Comparison of ENCODE assay signal across 10 cellular contexts in the genomic region with DNA sequence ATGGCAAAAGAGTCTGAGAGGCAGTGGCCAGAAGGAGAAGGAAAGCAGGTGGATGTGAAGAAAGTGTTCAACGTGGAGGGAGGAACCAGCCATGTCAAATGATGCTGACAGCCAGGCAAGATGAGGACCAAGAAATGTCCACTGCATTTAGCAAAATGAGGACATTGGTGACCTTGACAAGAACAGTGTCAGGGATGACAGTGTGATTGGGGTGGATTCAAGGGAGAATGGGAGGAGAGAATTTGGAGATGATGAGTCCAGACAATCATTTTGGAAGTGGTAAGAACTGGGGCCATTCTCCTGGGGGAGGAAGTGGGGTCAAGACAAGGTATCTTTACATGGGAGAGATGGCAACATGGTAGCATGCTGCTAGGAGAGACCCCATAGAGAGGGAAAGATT. TPM values are rescaled to one million over a fixed set of nuclear protein-coding genes. Genes with fewer than 3 reads are reported as not detected.
"Had no signal": no experiment of that assay in that cellular context is flagged by ENCODE, and none has a peak within 500 bp of the region (broad histone marks: within the 10 kb centered on the region; RNA-seq: fewer than 3 reads in every experiment).

No MANE protein-coding gene starts in this region.

- H3K27ac Mint-ChIP-seq: H9, HFFc6, IgD-negative memory B cell had no signal

- H3K9me3 Mint-ChIP-seq: H9, HFFc6, IgD-negative memory B cell had no signal

- ATAC-seq: HepG2 had no signal

- H3K9ac ChIP-seq: GM23248 had no signal

- DNase-seq: GM23248, GOT3, H9, HCEC 1CT, HFFc6, KBM-7 had no signal

- H3K27ac ChIP-seq: GM23248, HL-60 had no signal

- H3K4me3 ChIP-seq: GM23248 had no signal

- H2AFZ ChIP-seq: GM23248 had no signal

- H3K4me3 Mint-ChIP-seq: H9, HFFc6, IgD-negative memory B cell had no signal

RNA-seq across cellular contexts. Expression of gene CPN2, which starts 47.4 kb away (rescaled TPM):
- total RNA-seq: GM23248, H9, HT1080 had no signal
